ENCODE assay signal across 23 cellular contexts in genomic region chr19:35059799-35060091, GRCh38. TPM values are rescaled to one million over a fixed set of nuclear protein-coding genes. Genes with fewer than 3 reads are reported as not detected.
"Had no signal": no experiment of that assay in that cellular context is flagged by ENCODE, and none has a peak within 500 bp of the region (broad histone marks: within the 10 kb centered on the region; RNA-seq: fewer than 3 reads in every experiment).

No MANE protein-coding gene starts in this region.

- H3K4me3 Mint-ChIP-seq: IgD-negative memory B cell had no signal

- H3K27ac Mint-ChIP-seq: IgD-negative memory B cell had no signal

- DNase-seq: Kasumi-1, MM.1S, NCI-H1092 treated with DMSO at 0.1 percent for 48 hours, NCI-H1436, NCI-H187, NCI-H2029, NCI-H2081 treated with DMSO at 0.1 percent for 48 hours, NCI-H2171, NCI-H226, NCI-H446, NCI-H510A, NCI-H524 treated with DMSO at 0.1 percent for 48 hours, NCI-H69, NCI-H774, RPMI8226, SHP77 had no signal

- H3K9me3 Mint-ChIP-seq: IgD-negative memory B cell had no signal

- H3K27ac ChIP-seq: KMS-11 had no signal

- ATAC-seq: K562, SK-N-SH treated with all-trans-retinoic acid at 6 μM for 48 hours had no signal

- H3K9ac ChIP-seq: KMS-11 had no signal

- H3K4me2 ChIP-seq: KMS-11 had no signal

- H3K4me3 ChIP-seq: K562 had no signal

RNA-seq across cellular contexts. Expression of gene HPN, which starts 18.2 kb away (rescaled TPM):
- total RNA-seq: HT1080, M059J, SK-MEL-5 had no signal

RNA-seq across cellular contexts. Expression of gene FXYD3, which starts 55.9 kb away (rescaled TPM):
- total RNA-seq: HT1080, SK-MEL-5 had no signal
